Comparison of ENCODE assay signal across 19 cellular contexts in genomic region chr9:78982849-78983248, GRCh38.
A peak's percentile ranks its signal among the peaks of the same experiment; 100 is the strongest.
DNase-seq lines count a peak whose midpoint lies in the region; TF ChIP-seq lines count a peak whose summit lies in the region.
"Had no signal": no experiment of that assay in that cellular context is flagged by ENCODE, and none has a peak within 500 bp of the region (broad histone marks: within the 10 kb centered on the region; RNA-seq: fewer than 3 reads in every experiment).

No MANE protein-coding gene starts in this region.

- no peaks in the 10 kb centered on the region for H3K27me3 ChIP-seq in mesenchymal stem cell (ENCODE audit: control insufficient read depth in 1 of 2, insufficient read depth in 1 of 2, low read length in 2 of 2)
- no peaks in the 10 kb centered on the region for H3K27me3 ChIP-seq in esophagus squamous epithelium
- H3K27me3 ChIP-seq: colonic mucosa, Peyer's patch, spleen had no signal

- TF ChIP-seq CTCF in esophagus squamous epithelium (IDR thresholded peaks at IDR 0.05), result no peak

- H3K36me3 Mint-ChIP-seq in activated CD4-positive, alpha-beta memory T cell treated with anti-CD3 and anti-CD28 coated beads, Interleukin-2, amount 10 ng/mL, durations not matched to agents 7 days and 5 days (ENCODE audit: low read depth), result no peaks in the 10 kb centered on the region

- H3K18ac ChIP-seq in mesenchymal stem cell (ENCODE audit: low read depth in 1 of 2, low read length in 2 of 2), result no peak overlapping the region

- H3K9me3 ChIP-seq in mesenchymal stem cell (ENCODE audit: control insufficient read depth, low read length) (no peaks in the 10 kb centered on the region), esophagus squamous epithelium (no peaks in the 10 kb centered on the region)
- H3K9me3 ChIP-seq: Peyer's patch, spleen, thoracic aorta had no signal

- H3K36me3 ChIP-seq in mesenchymal stem cell (ENCODE audit: control insufficient read depth in 1 of 2, insufficient read depth in 2 of 2, low read depth in 1 of 2, low read length in 2 of 2) (no peaks in the 10 kb centered on the region), esophagus squamous epithelium (no peaks in the 10 kb centered on the region)
- H3K36me3 ChIP-seq: colonic mucosa, Peyer's patch, spleen, thoracic aorta had no signal

- H3K27me3 Mint-ChIP-seq in activated CD4-positive, alpha-beta memory T cell treated with anti-CD3 and anti-CD28 coated beads, Interleukin-2, amount 10 ng/mL, durations not matched to agents 7 days and 5 days, result no peaks in the 10 kb centered on the region

- H3K9me3 Mint-ChIP-seq in activated CD4-positive, alpha-beta memory T cell treated with anti-CD3 and anti-CD28 coated beads, Interleukin-2, amount 10 ng/mL, durations not matched to agents 7 days and 5 days, result peaks cover 2% of the 10 kb centered on the region

- H3K4me3 ChIP-seq in mesenchymal stem cell (ENCODE audit: insufficient read depth in 1 of 2, low read depth in 1 of 2, low read length in 2 of 2) (no peak overlapping the region), esophagus squamous epithelium (no peak overlapping the region)
- H3K4me3 ChIP-seq: colonic mucosa, Peyer's patch, spleen, thoracic aorta had no signal

- no peak overlapping the region for H4K8ac ChIP-seq in mesenchymal stem cell (ENCODE audit: low read length)

- H2BK15ac ChIP-seq in mesenchymal stem cell (ENCODE audit: low read depth, poor library complexity, severe bottlenecking), result no peak overlapping the region

- H3K79me1 ChIP-seq in mesenchymal stem cell (replicated peaks; ENCODE audit: low read length, poor library complexity, severe bottlenecking), result no peaks in the 10 kb centered on the region

- H3K23ac ChIP-seq in mesenchymal stem cell (ENCODE audit: low read length in 2 of 2), result no peak overlapping the region

- CTCF ChIA-PET in activated CD4-positive, alpha-beta memory T cell treated with anti-CD3 and anti-CD28 coated beads, Interleukin-2, amount 10 ng/mL, durations not matched to agents 7 days and 5 days (lab: Charles Lee), result interaction anchor here (0.7 kb wide), 1 partner anchor 83 kb away, joined by 3 read pairs; no protein-coding TSS in a partner anchor

- H4K91ac ChIP-seq in mesenchymal stem cell (ENCODE audit: low read length), result no peak overlapping the region

- H3K27ac ChIP-seq in mesenchymal stem cell (ENCODE audit: low read length, poor library complexity, severe bottlenecking) (no peak overlapping the region), substantia nigra (ENCODE audit: low read depth, low read length, poor library complexity, severe bottlenecking) (no peak overlapping the region), esophagus squamous epithelium (no peak overlapping the region)
- H3K27ac ChIP-seq: colonic mucosa, Peyer's patch, spleen, thoracic aorta had no signal

- POLR2A ChIA-PET in activated CD4-positive, alpha-beta memory T cell treated with anti-CD3 and anti-CD28 coated beads, Interleukin-2, amount 10 ng/mL, durations not matched to agents 7 days and 5 days (lab: Charles Lee), result no interaction called here

- H2BK5ac ChIP-seq in mesenchymal stem cell (ENCODE audit: low read depth, low read length, poor library complexity, severe bottlenecking), result no peak overlapping the region

- 100% methylated on average over 2 of the region's 3 CpGs for WGBS in mesenchymal stem cell
- 69 to 76% methylated on average over 3 of the region's 3 CpGs for WGBS in esophagus squamous epithelium, 2 donors

- H2BK12ac ChIP-seq in mesenchymal stem cell (ENCODE audit: low read length in 2 of 2), result no peak overlapping the region

- no peak overlapping the region for H3K4me2 ChIP-seq in mesenchymal stem cell (ENCODE audit: low read length, poor library complexity, severe bottlenecking)

- no peak overlapping the region for H2BK120ac ChIP-seq in mesenchymal stem cell (ENCODE audit: low read depth, low read length)

- H3K4ac ChIP-seq in mesenchymal stem cell (ENCODE audit: low read depth in 1 of 2, low read length in 2 of 2), result no peak overlapping the region

- no peak overlapping the region for H3K27ac Mint-ChIP-seq in activated CD4-positive, alpha-beta memory T cell treated with anti-CD3 and anti-CD28 coated beads, Interleukin-2, amount 10 ng/mL, durations not matched to agents 7 days and 5 days
- H3K27ac Mint-ChIP-seq: B cell, natural killer cell, WTC11 had no signal

- TF ChIP-seq POLR2A in esophagus squamous epithelium (IDR thresholded peaks at IDR 0.05), result no peak

- no peak overlapping the region for H2AFZ ChIP-seq in mesenchymal stem cell (ENCODE audit: low read depth, low read length)

- H3K9ac ChIP-seq in mesenchymal stem cell (ENCODE audit: low read length), result no peak overlapping the region

- H3K4me1 Mint-ChIP-seq in activated CD4-positive, alpha-beta memory T cell treated with anti-CD3 and anti-CD28 coated beads, Interleukin-2, amount 10 ng/mL, durations not matched to agents 7 days and 5 days, result no peaks in the 10 kb centered on the region
- H3K4me1 Mint-ChIP-seq: B cell, natural killer cell had no signal

- intact Hi-C loops in esophagus squamous epithelium (cut with DNase I), result no loop called here

- H3K4me1 ChIP-seq in mesenchymal stem cell (ENCODE audit: control insufficient read depth, insufficient read depth, low read depth, low read length) (no peaks in the 10 kb centered on the region), esophagus squamous epithelium (no peaks in the 10 kb centered on the region)
- H3K4me1 ChIP-seq: colonic mucosa, Peyer's patch, spleen had no signal

- peak; percentile 15 for DNase-seq in H4 (ENCODE audit: low spot score)
- DNase-seq in NCI-H226, result peak; percentile 87
- DNase-seq in cerebellar cortex (ENCODE audit: low spot score), result peak; percentile 45
- DNase-seq in mesenchymal stem cell, result peak; percentile 25
- DNase-seq in NK-92 treated with Interleukin-12 subunit alpha and Interleukin-12 subunit beta, amount 100 ng/mL, for 24 hours (lab: John Stamatoyannopoulos, UW), result no peak
- no peak for DNase-seq in substantia nigra (lab: John Stamatoyannopoulos, UW)
- DNase-seq in activated CD4-positive, alpha-beta memory T cell treated with anti-CD3 and anti-CD28 coated beads, Interleukin-2, amount 10 ng/mL, durations not matched to agents 7 days and 5 days, result no peak
- no peak for DNase-seq in esophagus squamous epithelium (lab: John Stamatoyannopoulos, UW)
- DNase-seq: amygdala, colonic mucosa, glutamatergic neuron, Karpas-422, natural killer cell, NCI-H1436, Peyer's patch, spleen had no signal

- no peak overlapping the region for H3K4me3 Mint-ChIP-seq in activated CD4-positive, alpha-beta memory T cell treated with anti-CD3 and anti-CD28 coated beads, Interleukin-2, amount 10 ng/mL, durations not matched to agents 7 days and 5 days
- H3K4me3 Mint-ChIP-seq: B cell, natural killer cell, WTC11 had no signal

- H2AK5ac ChIP-seq in mesenchymal stem cell (ENCODE audit: low read length, severe bottlenecking), result no peak overlapping the region

- no peak overlapping the region for H3K14ac ChIP-seq in mesenchymal stem cell (ENCODE audit: low read length in 2 of 2)

Comparison
In these comparisons a context has a peak if more than half of its experiments do, and no peak if none do; other contexts are left out.
1. DNase-seq: peak in H4 (single experiment), NCI-H226 (single experiment), cerebellar cortex (single experiment) and mesenchymal stem cell (single experiment); none in NK-92 treated with Interleukin-12 subunit alpha and Interleukin-12 subunit beta, amount 100 ng/mL, for 24 hours (single experiment), substantia nigra (0 of 49), activated CD4-positive, alpha-beta memory T cell treated with anti-CD3 and anti-CD28 coated beads, Interleukin-2, amount 10 ng/mL, durations not matched to agents 7 days and 5 days (single experiment) and esophagus squamous epithelium (single experiment).